Comparison of ENCODE assay signal across 13 cellular contexts in genomic region chr15:52682776-52683175, GRCh38. TPM values are rescaled to one million over a fixed set of nuclear protein-coding genes. Genes with fewer than 3 reads are reported as not detected.
DNase-seq lines count a peak whose midpoint lies in the region; ATAC-seq, FAIRE-seq and TF ChIP-seq lines count a peak whose summit lies in the region.
"Had no signal": no experiment of that assay in that cellular context is flagged by ENCODE, and none has a peak within 500 bp of the region (broad histone marks: within the 10 kb centered on the region; RNA-seq: fewer than 3 reads in every experiment).

No MANE protein-coding gene starts in this region.

- no peaks in the 10 kb centered on the region for H3F3A ChIP-seq in OCI-LY1 (ENCODE audit: insufficient read depth, low read length)

- H3K4me2 ChIP-seq in OCI-LY1 (ENCODE audit: low read length), result peak overlapping the region; percentile 75

- peaks cover 10% of the 10 kb centered on the region for H3K4me1 Mint-ChIP-seq in osteocyte (ENCODE audit: unreplicated experiment)

- TF ChIP-seq CTCF in D721Med (IDR thresholded peaks at IDR 0.05; ENCODE audit: insufficient read depth, missing control alignments) (no peak), OCI-LY1 (IDR thresholded peaks at IDR 0.05; ENCODE audit: low read length) (no peak), epithelial cell of esophagus (IDR thresholded peaks at IDR 0.05; ENCODE audit: insufficient read depth, low read depth, low read length, missing control alignments) (no peak), osteocyte (IDR thresholded peaks at IDR 0.05) (no peak)

- H3K4me3 ChIP-seq in OCI-LY1 (ENCODE audit: low read depth, low read length, poor library complexity, severe bottlenecking), result peak overlapping the region; percentile 88
- no peak overlapping the region for H3K4me3 ChIP-seq in epithelial cell of esophagus (ENCODE audit: low read length)

- H3K9ac ChIP-seq in OCI-LY1 (ENCODE audit: low read length), result peak overlapping the region; percentile 78

- FAIRE-seq in D721Med (lab: Jason Lieb, UNC), result peak; percentile 60
- FAIRE-seq: RCC 7860 had no signal

- H3K9me3 ChIP-seq in OCI-LY1 (ENCODE audit: low read length), result no peaks in the 10 kb centered on the region

- peaks cover 38% of the 10 kb centered on the region for H3K27me3 Mint-ChIP-seq in osteocyte (ENCODE audit: unreplicated experiment)

- peaks cover 74% of the 10 kb centered on the region for H3K4me1 ChIP-seq in OCI-LY1 (ENCODE audit: insufficient read depth, low read length, severe bottlenecking)

- ATAC-seq in GM21447 (IDR thresholded peaks at IDR 0.05; ENCODE audit: unreplicated experiment) (peak; percentile 15), HG03469 (IDR thresholded peaks at IDR 0.05; ENCODE audit: unreplicated experiment) (no peak), Right ventricle myocardium inferior (no peak)
- ATAC-seq: HCT116 had no signal

- H3K27ac ChIP-seq in OCI-LY1 (ENCODE audit: low read depth, low read length, poor library complexity, severe bottlenecking), result peak overlapping the region; percentile 99

- no peaks in the 10 kb centered on the region for H3K36me3 Mint-ChIP-seq in osteocyte (ENCODE audit: unreplicated experiment)

- no peaks in the 10 kb centered on the region for H3K27me3 ChIP-seq in OCI-LY1 (ENCODE audit: insufficient read depth, low read length)

- DNase-seq in D721Med (ENCODE audit: insufficient read length, low spot score) (no peak), epithelial cell of esophagus (ENCODE audit: low read depth) (peak; percentile 41), osteocyte (ENCODE audit: extremely low spot score, unreplicated experiment) (no peak), Right ventricle myocardium inferior (ENCODE audit: missing footprints) (no peak)
- DNase-seq in stimulated activated CD4-positive, alpha-beta T cell treated with anti-CD3 and anti-CD28 coated beads, Interleukin-4, amount 100 ng/mL, for 1 hour, result no peak
- DNase-seq: activated CD4-positive, alpha-beta T cell treated with anti-CD3 and anti-CD28 coated beads for 1 hour; NCI-H1694 treated with DMSO at 0.1 percent for 48 hours; nephron progenitor cell had no signal

- H3K9me3 Mint-ChIP-seq in osteocyte (ENCODE audit: unreplicated experiment), result no peaks in the 10 kb centered on the region
- H3K9me3 Mint-ChIP-seq: nephron progenitor cell had no signal

- H3K79me2 ChIP-seq in OCI-LY1 (ENCODE audit: insufficient read depth, low read length), result peaks cover 2% of the 10 kb centered on the region

- no peak overlapping the region for H3K4me3 Mint-ChIP-seq in osteocyte (ENCODE audit: unreplicated experiment)
- H3K4me3 Mint-ChIP-seq: nephron progenitor cell had no signal

- intact Hi-C loops in Right ventricle myocardium inferior (cut with DNase I), result no loop called here

- H3K9me2 ChIP-seq in OCI-LY1 (ENCODE audit: low read depth, low read length), result no peaks in the 10 kb centered on the region

- H3K36me3 ChIP-seq in OCI-LY1 (ENCODE audit: insufficient read depth, low read length), result peaks cover 10% of the 10 kb centered on the region; the same call in 1 of the 2 replicates

- no peaks in the 10 kb centered on the region for H4K20me1 ChIP-seq in OCI-LY1 (ENCODE audit: insufficient read depth, low read length)

- H2AFZ ChIP-seq in OCI-LY1 (ENCODE audit: low read length), result no peak overlapping the region

- H3K27ac Mint-ChIP-seq in osteocyte (ENCODE audit: unreplicated experiment), result no peak overlapping the region
- H3K27ac Mint-ChIP-seq: nephron progenitor cell had no signal

RNA-seq across cellular contexts. Expression of gene ATOSA, which starts 3.6 kb away (rescaled TPM):
- 33.6 and 37.1 TPM in 2 replicates for total RNA-seq in osteocyte
- 21.7 TPM for total RNA-seq in Right ventricle myocardium inferior
